1 cellular context compared by ENCODE assay signal in the genomic region with DNA sequence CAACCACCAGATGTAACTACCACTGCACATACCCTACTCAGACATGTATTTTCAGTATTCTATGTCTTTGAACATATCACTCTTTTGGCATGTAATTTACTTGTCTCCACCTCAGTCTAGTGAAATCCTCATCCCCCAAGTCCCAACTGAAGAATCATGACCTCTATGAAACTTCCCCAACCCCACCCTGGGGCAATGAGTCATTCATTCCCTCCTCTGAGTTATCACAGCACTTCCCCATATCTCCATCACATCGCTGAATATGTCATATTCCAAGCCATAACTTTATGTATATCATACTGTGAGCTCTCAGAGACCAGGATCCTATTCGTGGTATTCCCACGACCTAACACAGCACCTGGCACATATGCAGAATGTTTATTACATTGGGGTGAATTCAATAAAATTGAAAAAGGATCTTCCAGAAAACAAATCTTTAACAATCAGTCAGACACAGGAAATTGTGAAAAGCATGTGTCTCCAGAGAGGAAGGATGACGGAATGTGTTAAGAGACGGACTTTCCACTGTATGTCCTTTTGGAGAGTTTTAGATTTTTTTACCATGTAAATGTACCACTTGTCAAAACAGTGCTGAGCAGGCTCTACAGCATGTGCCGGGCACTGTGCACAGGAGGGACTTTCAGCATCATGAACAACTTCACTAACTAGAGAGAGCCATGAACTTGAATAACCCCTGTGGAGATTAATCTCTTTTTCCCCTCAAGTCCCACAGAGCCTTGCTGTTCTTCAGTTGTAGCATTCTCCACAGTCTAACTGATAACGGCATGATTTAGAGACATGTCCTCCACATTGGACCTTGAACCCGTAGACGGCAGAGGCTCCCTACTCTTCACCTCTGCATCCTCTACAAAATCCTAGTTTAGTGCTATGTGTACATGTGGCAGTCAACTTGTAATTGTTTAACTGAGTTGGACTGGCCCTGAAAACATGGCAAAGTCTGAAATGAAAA.
TF ChIP-seq lines count a peak whose summit lies in the region.

No MANE protein-coding gene starts in this region.

TF ChIP-seq in HepG2, 621 proteins besides CTCF, POLR2A, EP300 and RAD21 (continued from another document):
- TF ChIP-seq, protein P1, sequence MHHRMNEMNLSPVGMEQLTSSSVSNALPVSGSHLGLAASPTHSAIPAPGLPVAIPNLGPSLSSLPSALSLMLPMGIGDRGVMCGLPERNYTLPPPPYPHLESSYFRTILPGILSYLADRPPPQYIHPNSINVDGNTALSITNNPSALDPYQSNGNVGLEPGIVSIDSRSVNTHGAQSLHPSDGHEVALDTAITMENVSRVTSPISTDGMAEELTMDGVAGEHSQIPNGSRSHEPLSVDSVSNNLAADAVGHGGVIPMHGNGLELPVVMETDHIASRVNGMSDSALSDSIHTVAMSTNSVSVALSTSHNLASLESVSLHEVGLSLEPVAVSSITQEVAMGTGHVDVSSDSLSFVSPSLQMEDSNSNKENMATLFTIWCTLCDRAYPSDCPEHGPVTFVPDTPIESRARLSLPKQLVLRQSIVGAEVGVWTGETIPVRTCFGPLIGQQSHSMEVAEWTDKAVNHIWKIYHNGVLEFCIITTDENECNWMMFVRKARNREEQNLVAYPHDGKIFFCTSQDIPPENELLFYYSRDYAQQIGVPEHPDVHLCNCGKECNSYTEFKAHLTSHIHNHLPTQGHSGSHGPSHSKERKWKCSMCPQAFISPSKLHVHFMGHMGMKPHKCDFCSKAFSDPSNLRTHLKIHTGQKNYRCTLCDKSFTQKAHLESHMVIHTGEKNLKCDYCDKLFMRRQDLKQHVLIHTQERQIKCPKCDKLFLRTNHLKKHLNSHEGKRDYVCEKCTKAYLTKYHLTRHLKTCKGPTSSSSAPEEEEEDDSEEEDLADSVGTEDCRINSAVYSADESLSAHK (CRISPR knock-in tag; IDR thresholded peaks at IDR 0.05; ENCODE audit: borderline replicate concordance): no peak
- TF ChIP-seq, protein P2, sequence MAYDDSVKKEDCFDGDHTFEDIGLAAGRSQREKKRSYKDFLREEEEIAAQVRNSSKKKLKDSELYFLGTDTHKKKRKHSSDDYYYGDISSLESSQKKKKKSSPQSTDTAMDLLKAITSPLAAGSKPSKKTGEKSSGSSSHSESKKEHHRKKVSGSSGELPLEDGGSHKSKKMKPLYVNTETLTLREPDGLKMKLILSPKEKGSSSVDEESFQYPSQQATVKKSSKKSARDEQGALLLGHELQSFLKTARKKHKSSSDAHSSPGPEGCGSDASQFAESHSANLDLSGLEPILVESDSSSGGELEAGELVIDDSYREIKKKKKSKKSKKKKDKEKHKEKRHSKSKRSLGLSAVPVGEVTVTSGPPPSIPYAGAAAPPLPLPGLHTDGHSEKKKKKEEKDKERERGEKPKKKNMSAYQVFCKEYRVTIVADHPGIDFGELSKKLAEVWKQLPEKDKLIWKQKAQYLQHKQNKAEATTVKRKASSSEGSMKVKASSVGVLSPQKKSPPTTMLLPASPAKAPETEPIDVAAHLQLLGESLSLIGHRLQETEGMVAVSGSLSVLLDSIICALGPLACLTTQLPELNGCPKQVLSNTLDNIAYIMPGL (CRISPR knock-in tag; IDR thresholded peaks at IDR 0.05; ENCODE audit: borderline replicate concordance in 1 of 2, low read depth in 1 of 2): no peak
- no peak for TF ChIP-seq PTBP1 (IDR thresholded peaks at IDR 0.05; ENCODE audit: low read depth, low read length, poor library complexity, severe bottlenecking)
- TF ChIP-seq, protein P3, sequence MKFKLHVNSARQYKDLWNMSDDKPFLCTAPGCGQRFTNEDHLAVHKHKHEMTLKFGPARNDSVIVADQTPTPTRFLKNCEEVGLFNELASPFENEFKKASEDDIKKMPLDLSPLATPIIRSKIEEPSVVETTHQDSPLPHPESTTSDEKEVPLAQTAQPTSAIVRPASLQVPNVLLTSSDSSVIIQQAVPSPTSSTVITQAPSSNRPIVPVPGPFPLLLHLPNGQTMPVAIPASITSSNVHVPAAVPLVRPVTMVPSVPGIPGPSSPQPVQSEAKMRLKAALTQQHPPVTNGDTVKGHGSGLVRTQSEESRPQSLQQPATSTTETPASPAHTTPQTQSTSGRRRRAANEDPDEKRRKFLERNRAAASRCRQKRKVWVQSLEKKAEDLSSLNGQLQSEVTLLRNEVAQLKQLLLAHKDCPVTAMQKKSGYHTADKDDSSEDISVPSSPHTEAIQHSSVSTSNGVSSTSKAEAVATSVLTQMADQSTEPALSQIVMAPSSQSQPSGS (CRISPR knock-in tag; IDR thresholded peaks at IDR 0.05): no peak
- no peak for TF ChIP-seq FOXC1 (CRISPR knock-in tag; IDR thresholded peaks at IDR 0.05; ENCODE audit: borderline replicate concordance)
- TF ChIP-seq ZBTB40 (IDR thresholded peaks at IDR 0.05): no peak
- TF ChIP-seq ZBTB40 (CRISPR knock-in tag; IDR thresholded peaks at IDR 0.05): no peak
- no peak for TF ChIP-seq ZSCAN29 (CRISPR knock-in tag; conservative IDR thresholded peaks at IDR 0.05)
- peak; percentile 84 for TF ChIP-seq ZSCAN25 (CRISPR knock-in tag; IDR thresholded peaks at IDR 0.05)
